ENCODE assay signal across 23 cellular contexts in genomic region chr2:236600892-236601291, GRCh38. TPM values are rescaled to one million over a fixed set of nuclear protein-coding genes. Genes with fewer than 3 reads are reported as not detected.
DNase-seq lines count a peak whose midpoint lies in the region; FAIRE-seq lines count a peak whose summit lies in the region.
"Had no signal": no experiment of that assay in that cellular context is flagged by ENCODE, and none has a peak within 500 bp of the region (broad histone marks: within the 10 kb centered on the region; RNA-seq: fewer than 3 reads in every experiment).

No MANE protein-coding gene starts in this region.

- CTCF ChIA-PET in CD8-positive, alpha-beta memory T cell (lab: Charles Lee) = no interaction called here

- H3K4me3 Mint-ChIP-seq in CD8-positive, alpha-beta memory T cell = no peak overlapping the region
- H3K4me3 Mint-ChIP-seq: activated CD4-positive, alpha-beta T cell treated with anti-CD3 and anti-CD28 coated beads, Interleukin-2, amount 10 ng/mL, durations not matched to agents 7 days and 5 days; activated naive CD4-positive, alpha-beta T cell treated with anti-CD3 and anti-CD28 coated beads, Interleukin-2, amount 10 ng/mL, durations not matched to agents 7 days and 5 days; CD4-positive, CD25-positive, alpha-beta regulatory T cell; stimulated activated naive CD8-positive, alpha-beta T cell treated with anti-CD3 and anti-CD28 coated beads, Interleukin-15, Interleukin-2, amounts not matched to agents 100 ng/mL and 50 ng/mL, for 24 hours had no signal

- H3K36me3 Mint-ChIP-seq in CD8-positive, alpha-beta memory T cell = no peaks in the 10 kb centered on the region
- H3K36me3 Mint-ChIP-seq: activated naive CD4-positive, alpha-beta T cell treated with anti-CD3 and anti-CD28 coated beads, Interleukin-2, amount 10 ng/mL, durations not matched to agents 7 days and 5 days; CD4-positive, CD25-positive, alpha-beta regulatory T cell had no signal

- H3K9me3 ChIP-seq in CD8-positive, alpha-beta memory T cell (ENCODE audit: low read length) = no peaks in the 10 kb centered on the region
- H3K9me3 ChIP-seq: ascending aorta, colonic mucosa, gastrocnemius medialis had no signal

- POLR2A ChIA-PET in CD8-positive, alpha-beta memory T cell (lab: Charles Lee) = interaction anchor here (0.6 kb wide), 1 partner anchor 193 kb away, joined by 3 read pairs; no protein-coding TSS in a partner anchor

- H3K27ac ChIP-seq in CD8-positive, alpha-beta memory T cell (ENCODE audit: low read depth, low read length) = no peak overlapping the region
- H3K27ac ChIP-seq: ascending aorta, colonic mucosa, gastrocnemius medialis had no signal

- H3K9me3 Mint-ChIP-seq in CD8-positive, alpha-beta memory T cell = no peaks in the 10 kb centered on the region
- H3K9me3 Mint-ChIP-seq: activated CD4-positive, alpha-beta T cell treated with anti-CD3 and anti-CD28 coated beads, Interleukin-2, amount 10 ng/mL, durations not matched to agents 7 days and 5 days; activated naive CD4-positive, alpha-beta T cell treated with anti-CD3 and anti-CD28 coated beads, Interleukin-2, amount 10 ng/mL, durations not matched to agents 7 days and 5 days; stimulated activated naive CD8-positive, alpha-beta T cell treated with anti-CD3 and anti-CD28 coated beads, Interleukin-15, Interleukin-2, amounts not matched to agents 100 ng/mL and 50 ng/mL, for 24 hours had no signal

- H3K27me3 ChIP-seq in CD8-positive, alpha-beta memory T cell (ENCODE audit: insufficient read depth, low read length, poor library complexity, severe bottlenecking) = no peaks in the 10 kb centered on the region
- H3K27me3 ChIP-seq: ascending aorta, colonic mucosa, gastrocnemius medialis had no signal

- peaks cover 0 to 4% (median 2%) of the 10 kb centered on the region in 3 donors for H3K4me1 Mint-ChIP-seq in CD8-positive, alpha-beta memory T cell
- H3K4me1 Mint-ChIP-seq: activated CD4-positive, alpha-beta T cell treated with anti-CD3 and anti-CD28 coated beads, Interleukin-2, amount 10 ng/mL, durations not matched to agents 7 days and 5 days; activated naive CD4-positive, alpha-beta T cell treated with anti-CD3 and anti-CD28 coated beads, Interleukin-2, amount 10 ng/mL, durations not matched to agents 7 days and 5 days; CD4-positive, CD25-positive, alpha-beta regulatory T cell had no signal

- no peak overlapping the region for H3K4me3 ChIP-seq in CD8-positive, alpha-beta memory T cell (ENCODE audit: low read length)
- H3K4me3 ChIP-seq: ascending aorta, colonic mucosa, gastrocnemius medialis had no signal

- H3K27ac Mint-ChIP-seq in CD8-positive, alpha-beta memory T cell = peak overlapping the region in 1 of 8 donors; percentile 48
- H3K27ac Mint-ChIP-seq: activated CD4-positive, alpha-beta T cell treated with anti-CD3 and anti-CD28 coated beads, Interleukin-2, amount 10 ng/mL, durations not matched to agents 7 days and 5 days; activated naive CD4-positive, alpha-beta T cell treated with anti-CD3 and anti-CD28 coated beads, Interleukin-2, amount 10 ng/mL, durations not matched to agents 7 days and 5 days; CD4-positive, CD25-positive, alpha-beta regulatory T cell; stimulated activated naive CD8-positive, alpha-beta T cell treated with anti-CD3 and anti-CD28 coated beads, Interleukin-15, Interleukin-2, amounts not matched to agents 100 ng/mL and 50 ng/mL, for 24 hours had no signal

- peak; percentile 97 for DNase-seq in DMS153 (lab: John Stamatoyannopoulos, UW)
- peak; percentile 70 for DNase-seq in NCI-H187 treated with DMSO at 0.1 percent for 48 hours (lab: John Stamatoyannopoulos, UW)
- DNase-seq in NCI-H748 (lab: John Stamatoyannopoulos, UW; ENCODE audit: unreplicated experiment) = peak; percentile 98
- DNase-seq in cerebellum (ENCODE audit: low spot score) = peak; percentile 17
- DNase-seq in ureter (ENCODE audit: low spot score) = no peak
- DNase-seq in stimulated activated CD4-positive, alpha-beta T cell treated with anti-CD3 and anti-CD28 coated beads, Interleukin-4, amount 100 ng/mL, for 4 hours = no peak
- no peak for DNase-seq in frontal cortex (ENCODE audit: low spot score in 2 of 2)
- DNase-seq in CD8-positive, alpha-beta memory T cell = no peak
- DNase-seq: ACHN; activated CD4-positive, alpha-beta T cell treated with anti-CD3 and anti-CD28 coated beads, Interleukin-2, amount 10 ng/mL, durations not matched to agents 7 days and 5 days; activated naive CD4-positive, alpha-beta T cell treated with anti-CD3 and anti-CD28 coated beads, Interleukin-2, amount 10 ng/mL, durations not matched to agents 7 days and 5 days; CD4-positive, CD25-positive, alpha-beta regulatory T cell; colonic mucosa; gastrocnemius medialis; Karpas-422; NCI-H2081 treated with DMSO at 0.1 percent for 48 hours; occipital lobe had no signal

- H3K4me1 ChIP-seq in CD8-positive, alpha-beta memory T cell (ENCODE audit: insufficient read depth, low read length) = no peaks in the 10 kb centered on the region
- H3K4me1 ChIP-seq: colonic mucosa, gastrocnemius medialis had no signal

- no peaks in the 10 kb centered on the region for H3K36me3 ChIP-seq in CD8-positive, alpha-beta memory T cell (ENCODE audit: insufficient read depth, low read length)
- H3K36me3 ChIP-seq: ascending aorta, colonic mucosa, gastrocnemius medialis had no signal

- H3K27me3 Mint-ChIP-seq in CD8-positive, alpha-beta memory T cell = peaks cover 11 to 39% of the 10 kb centered on the region in 2 donors

- no peak for FAIRE-seq in frontal cortex (lab: Jason Lieb, UNC)
- FAIRE-seq: endothelial cell of umbilical vein, TTC549, urothelium cell line had no signal

RNA-seq across cellular contexts. Expression of gene ACKR3, which starts 31.3 kb away (rescaled TPM):
- 10.3 TPM for total RNA-seq in cerebellum
- total RNA-seq in ureter = 21.3 TPM
- total RNA-seq in frontal cortex = 20.0 TPM
- total RNA-seq in CD8-positive, alpha-beta memory T cell = 1 to 10 TPM in 1 of 2 experiments, under 1 TPM in 1; 0.90 to 1.6 TPM
- 5.5 TPM for polyA plus RNA-seq in CD8-positive, alpha-beta memory T cell
- total RNA-seq: HT1080 had no signal

Comparison
In these comparisons a context has a peak if more than half of its experiments do, and no peak if none do; other contexts are left out.
1. DNase-seq: peak in DMS153 (single experiment), NCI-H187 treated with DMSO at 0.1 percent for 48 hours (single experiment), NCI-H748 (single experiment) and cerebellum (single experiment); none in ureter (single experiment), stimulated activated CD4-positive, alpha-beta T cell treated with anti-CD3 and anti-CD28 coated beads, Interleukin-4, amount 100 ng/mL, for 4 hours (0 of 2), frontal cortex (0 of 2) and CD8-positive, alpha-beta memory T cell (0 of 5).